In the genomic region with DNA sequence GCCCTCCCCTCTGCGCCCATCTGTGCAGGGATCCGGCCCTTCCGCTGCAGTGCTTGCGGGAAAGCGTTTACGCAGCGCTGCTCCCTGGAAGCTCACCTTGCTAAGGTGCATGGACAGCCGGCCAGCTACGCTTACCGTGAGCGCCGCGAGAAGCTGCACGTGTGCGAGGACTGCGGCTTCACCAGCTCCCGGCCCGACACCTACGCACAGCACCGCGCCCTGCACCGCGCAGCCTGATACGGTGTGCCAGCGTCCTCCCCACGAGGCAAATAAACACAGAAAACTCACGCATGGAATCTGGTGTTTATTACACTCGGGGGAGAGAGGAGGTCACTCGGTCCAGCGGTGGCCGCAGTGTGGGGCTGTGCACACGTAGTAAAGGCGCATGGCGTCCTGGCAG, we compare ENCODE assay signal across 10 cellular contexts. TPM values are rescaled to one million over a fixed set of nuclear protein-coding genes. Genes with fewer than 3 reads are reported as not detected.
DNase-seq lines count a peak whose midpoint lies in the region; FAIRE-seq and TF ChIP-seq lines count a peak whose summit lies in the region.
"Had no signal": no experiment of that assay in that cellular context is flagged by ENCODE, and none has a peak within 500 bp of the region (broad histone marks: within the 10 kb centered on the region; RNA-seq: fewer than 3 reads in every experiment).

No MANE protein-coding gene starts in this region.

- peaks cover 29% of the 10 kb centered on the region for H3K4me1 ChIP-seq in CD8-positive, alpha-beta memory T cell (ENCODE audit: insufficient read depth, low read length)
- H3K4me1 ChIP-seq in OCI-LY1 (ENCODE audit: insufficient read depth, low read length, severe bottlenecking) (peaks cover 24% of the 10 kb centered on the region), duodenal mucosa (ENCODE audit: control insufficient read depth in 1 of 2, insufficient read depth in 2 of 2, low read length in 2 of 2) (peaks cover 16 to 28% of the 10 kb centered on the region in 2 donors), neuronal stem cell (ENCODE audit: control insufficient read depth in 2 of 2, insufficient read depth in 1 of 2, low read depth in 1 of 2, low read length in 2 of 2) (peaks cover 8 to 24% of the 10 kb centered on the region in 2 donors)

- CTCF ChIA-PET in CD8-positive, alpha-beta memory T cell (lab: Charles Lee), result interaction anchor here (3.7 kb wide), 1 partner anchor 14 kb away, joined by 22 read pairs; no protein-coding TSS in a partner anchor

- no peak overlapping the region for H2BK120ac ChIP-seq in neuronal stem cell (ENCODE audit: low read depth, low read length)

- peak overlapping the region; percentile 79 for H2AK5ac ChIP-seq in neuronal stem cell (ENCODE audit: low read depth, low read length)

- no peaks in the 10 kb centered on the region for H3K9me3 ChIP-seq in CD8-positive, alpha-beta memory T cell (ENCODE audit: low read length)
- H3K9me3 ChIP-seq in OCI-LY1 (ENCODE audit: low read length), result no peaks in the 10 kb centered on the region
- no peaks in the 10 kb centered on the region for H3K9me3 ChIP-seq in duodenal mucosa (ENCODE audit: control insufficient read depth in 1 of 2, low read length in 2 of 2)
- peaks cover 0 to 2% of the 10 kb centered on the region in 2 donors for H3K9me3 ChIP-seq in neuronal stem cell (replicated peaks in 1 of 2; ENCODE audit: control insufficient read depth in 2 of 2, insufficient read depth in 1 of 2, low read depth in 1 of 2, low read length in 2 of 2)
- H3K9me3 ChIP-seq: gastroesophageal sphincter had no signal

- no peaks in the 10 kb centered on the region for H4K20me1 ChIP-seq in OCI-LY1 (ENCODE audit: insufficient read depth, low read length)

- no peak overlapping the region for H4K91ac ChIP-seq in neuronal stem cell (ENCODE audit: low read depth, low read length, poor library complexity)

- POLR2A ChIA-PET in CD8-positive, alpha-beta memory T cell (lab: Charles Lee), result no interaction called here

- FAIRE-seq in D721Med (lab: Jason Lieb, UNC), result no peak

- no peak overlapping the region for H3K4ac ChIP-seq in neuronal stem cell (ENCODE audit: low read length)

- H3K9me3 Mint-ChIP-seq in CD8-positive, alpha-beta memory T cell, result peaks cover 0 to 3% (median 0%) of the 10 kb centered on the region in 5 donors

- peak in 1 of 5 donors; percentile 48 for DNase-seq in CD8-positive, alpha-beta memory T cell
- DNase-seq in neuronal stem cell (ENCODE audit: low spot score) (no peak), D721Med (ENCODE audit: insufficient read length, low spot score) (no peak), RPMI8226 (no peak), NCI-H2029 (lab: John Stamatoyannopoulos, UW) (no peak)
- no peak for DNase-seq in activated effector memory CD4-positive, alpha-beta T cell treated with anti-CD3 and anti-CD28 coated beads, Interleukin-2, amount 50 U/mL, for 16 hours

- no peak overlapping the region for H2BK5ac ChIP-seq in neuronal stem cell (ENCODE audit: low read length)

- H2AFZ ChIP-seq in OCI-LY1 (ENCODE audit: low read length) (no peak overlapping the region), neuronal stem cell (ENCODE audit: low read length) (no peak overlapping the region)

- peak overlapping the region; percentile 71 for H3K14ac ChIP-seq in neuronal stem cell (ENCODE audit: low read length)

- H3K4me1 Mint-ChIP-seq in CD8-positive, alpha-beta memory T cell, result peaks cover 33 to 48% (median 47%) of the 10 kb centered on the region in 3 donors

- peak overlapping the region; percentile 95 for H3K27ac ChIP-seq in CD8-positive, alpha-beta memory T cell (ENCODE audit: low read depth, low read length)
- no peak overlapping the region for H3K27ac ChIP-seq in OCI-LY1 (ENCODE audit: low read depth, low read length, poor library complexity, severe bottlenecking)
- no peak overlapping the region for H3K27ac ChIP-seq in duodenal mucosa (ENCODE audit: low read depth, low read length)
- no peak overlapping the region for H3K27ac ChIP-seq in neuronal stem cell (replicated peaks; ENCODE audit: low read length)

- peaks cover 0 to 5% of the 10 kb centered on the region in 2 donors for H3K27me3 Mint-ChIP-seq in CD8-positive, alpha-beta memory T cell

- H3K9me2 ChIP-seq in OCI-LY1 (ENCODE audit: low read depth, low read length), result no peaks in the 10 kb centered on the region

- H3K9ac ChIP-seq in OCI-LY1 (ENCODE audit: low read length) (peak overlapping the region; percentile 97), duodenal mucosa (ENCODE audit: low read depth in 1 of 2, low read length in 2 of 2) (no peak overlapping the region), neuronal stem cell (ENCODE audit: low read depth, low read length, poor library complexity) (peak overlapping the region; percentile 44)

- no CpG with 5 or more reads among the region's 34 CpGs for WGBS in neuronal stem cell (ENCODE audit: extremely low coverage in 2 of 2, insufficient read length in 2 of 2, insufficient replicate concordance in 1 of 2), 2 donors

- no peak overlapping the region for H2BK15ac ChIP-seq in neuronal stem cell (ENCODE audit: low read length)

- peak overlapping the region; percentile 34 for H3K23ac ChIP-seq in neuronal stem cell (ENCODE audit: low read depth, low read length, poor library complexity)

- peak overlapping the region in 7 of 8 donors; percentile 81 to 99 (median 96) for H3K27ac Mint-ChIP-seq in CD8-positive, alpha-beta memory T cell

- no peak overlapping the region for H4K8ac ChIP-seq in neuronal stem cell (ENCODE audit: low read depth, low read length)

- no peaks in the 10 kb centered on the region for H3K79me2 ChIP-seq in OCI-LY1 (ENCODE audit: insufficient read depth, low read length)

- no peak for TF ChIP-seq CTCF in OCI-LY1 (IDR thresholded peaks at IDR 0.05; ENCODE audit: low read length)
- TF ChIP-seq CTCF in D721Med (IDR thresholded peaks at IDR 0.05; ENCODE audit: insufficient read depth, missing control alignments), result no peak

- H3K18ac ChIP-seq in neuronal stem cell (ENCODE audit: low read length), result no peak overlapping the region

- no peaks in the 10 kb centered on the region for H3K27me3 ChIP-seq in CD8-positive, alpha-beta memory T cell (ENCODE audit: insufficient read depth, low read length, poor library complexity, severe bottlenecking)
- no peaks in the 10 kb centered on the region for H3K27me3 ChIP-seq in OCI-LY1 (ENCODE audit: insufficient read depth, low read length)
- no peaks in the 10 kb centered on the region for H3K27me3 ChIP-seq in duodenal mucosa (ENCODE audit: control insufficient read depth in 1 of 2, insufficient read depth in 2 of 2, low read length in 2 of 2)
- H3K27me3 ChIP-seq in neuronal stem cell (ENCODE audit: control insufficient read depth in 3 of 3, insufficient read depth in 3 of 3, low read depth in 1 of 3, low read length in 3 of 3), result peaks cover 0 to 1% (median 0%) of the 10 kb centered on the region in 3 experiments
- H3K27me3 ChIP-seq: gastroesophageal sphincter had no signal

- H3K36me3 Mint-ChIP-seq in CD8-positive, alpha-beta memory T cell, result peaks cover 5 to 60% (median 11%) of the 10 kb centered on the region in 3 donors

- no peak overlapping the region for H2BK12ac ChIP-seq in neuronal stem cell (ENCODE audit: low read length)

- H3K4me2 ChIP-seq in OCI-LY1 (ENCODE audit: low read length) (peak overlapping the region; percentile 79), neuronal stem cell (ENCODE audit: insufficient read depth, low read length, poor library complexity, severe bottlenecking) (peak overlapping the region; percentile 92)

- H3K4me3 Mint-ChIP-seq in CD8-positive, alpha-beta memory T cell, result peak overlapping the region; percentile 82 to 94 (median 90)

- no peaks in the 10 kb centered on the region for H3F3A ChIP-seq in OCI-LY1 (ENCODE audit: insufficient read depth, low read length)

- H3K79me1 ChIP-seq in neuronal stem cell (ENCODE audit: low read depth, low read length), result peaks cover 22% of the 10 kb centered on the region

- peak overlapping the region; percentile 99 for H3K4me3 ChIP-seq in CD8-positive, alpha-beta memory T cell (ENCODE audit: low read length)
- H3K4me3 ChIP-seq in OCI-LY1 (ENCODE audit: low read depth, low read length, poor library complexity, severe bottlenecking), result peak overlapping the region; percentile 96
- H3K4me3 ChIP-seq in duodenal mucosa (ENCODE audit: low read depth in 1 of 2, low read length in 2 of 2), result peak overlapping the region; percentile 94 to 96
- H3K4me3 ChIP-seq in neuronal stem cell (ENCODE audit: low read length in 2 of 2), result peak overlapping the region; percentile 71 to 93

- peaks cover 7% of the 10 kb centered on the region for H3K36me3 ChIP-seq in CD8-positive, alpha-beta memory T cell (ENCODE audit: insufficient read depth, low read length)
- peaks cover 29% of the 10 kb centered on the region for H3K36me3 ChIP-seq in OCI-LY1 (ENCODE audit: insufficient read depth, low read length)
- peaks cover 4 to 18% of the 10 kb centered on the region in 2 donors for H3K36me3 ChIP-seq in duodenal mucosa (ENCODE audit: control insufficient read depth in 1 of 2, insufficient read depth in 2 of 2, low read length in 2 of 2)
- H3K36me3 ChIP-seq in neuronal stem cell (replicated peaks in 1 of 2; ENCODE audit: control insufficient read depth in 2 of 2, insufficient read depth in 2 of 2, low read length in 2 of 2), result peaks cover 20 to 50% of the 10 kb centered on the region in 2 donors

RNA-seq across cellular contexts. Expression of a gene that starts 1.2 kb away (rescaled TPM):
- 100 to 1,000 TPM; 118 to 131 TPM for total RNA-seq in CD8-positive, alpha-beta memory T cell
- polyA plus RNA-seq in CD8-positive, alpha-beta memory T cell, result 159 TPM
- polyA plus RNA-seq in neuronal stem cell (2013, experiment 1 of 2), result 186 TPM
- polyA plus RNA-seq in neuronal stem cell (2013, experiment 2 of 2), result 182 TPM

RNA-seq across cellular contexts. Expression of a gene that starts 1.8 kb away (rescaled TPM):
- total RNA-seq in CD8-positive, alpha-beta memory T cell, result 100 to 1,000 TPM; 135 to 137 TPM
- 261 TPM for polyA plus RNA-seq in CD8-positive, alpha-beta memory T cell
- polyA plus RNA-seq in neuronal stem cell (2013, experiment 1 of 2), result 314 TPM
- 323 TPM for polyA plus RNA-seq in neuronal stem cell (2013, experiment 2 of 2)

RNA-seq across cellular contexts. Expression of a gene that starts 2.5 kb away (rescaled TPM):
- total RNA-seq in CD8-positive, alpha-beta memory T cell, result not detected
- not detected for polyA plus RNA-seq in CD8-positive, alpha-beta memory T cell
- 0.13 TPM for polyA plus RNA-seq in neuronal stem cell (2013, experiment 1 of 2)
- polyA plus RNA-seq in neuronal stem cell (2013, experiment 2 of 2), result 0.07 TPM
- total RNA-seq: gastroesophageal sphincter; T-helper 1 cell treated with Interleukin-12 subunit alpha and Interleukin-12 subunit beta and Interleukin-4 antibody, amounts not matched to agents 30 ng/mL and 1 ng/mL, for 36 hours had no signal

RNA-seq across cellular contexts. Expression of a gene that starts 26.4 kb away (rescaled TPM):
- 100 to 1,000 TPM; 415 to 432 TPM for total RNA-seq in CD8-positive, alpha-beta memory T cell
- 167 TPM for polyA plus RNA-seq in CD8-positive, alpha-beta memory T cell
- polyA plus RNA-seq in neuronal stem cell (2013, experiment 1 of 2), result 305 TPM
- 308 TPM for polyA plus RNA-seq in neuronal stem cell (2013, experiment 2 of 2)

RNA-seq across cellular contexts. Expression of a gene that starts 38.8 kb away (rescaled TPM):
- total RNA-seq in CD8-positive, alpha-beta memory T cell, result not detected
- not detected for polyA plus RNA-seq in CD8-positive, alpha-beta memory T cell
- not detected for polyA plus RNA-seq in neuronal stem cell (2013, experiment 1 of 2)
- polyA plus RNA-seq in neuronal stem cell (2013, experiment 2 of 2), result not detected
- total RNA-seq: T-helper 1 cell treated with Interleukin-12 subunit alpha and Interleukin-12 subunit beta and Interleukin-4 antibody, amounts not matched to agents 30 ng/mL and 1 ng/mL, for 36 hours had no signal

Comparison
In these comparisons a context has a peak if more than half of its experiments do, and no peak if none do; other contexts are left out.
1. H3K9ac ChIP-seq: peak in OCI-LY1 (single experiment) and neuronal stem cell (single experiment); none in duodenal mucosa (0 of 2).
2. Peak in every context shown above with its lines, with median percentiles within 50 percentile points of each other: H3K4me3 ChIP-seq.